ENCODE assay signal across 8 cellular contexts in genomic region chr16:30748634-30749445, GRCh38. TPM values are rescaled to one million over a fixed set of nuclear protein-coding genes. Genes with fewer than 3 reads are reported as not detected.
A peak's percentile ranks its signal among the peaks of the same experiment; 100 is the strongest.
DNase-seq lines count a peak whose midpoint lies in the region; ATAC-seq and TF ChIP-seq lines count a peak whose summit lies in the region.

No MANE protein-coding gene starts in this region.

- H3K9me3 ChIP-seq in AG04450 (ENCODE audit: control insufficient read depth, insufficient read depth, low read length) (no peaks in the 10 kb centered on the region), cardiac muscle cell (ENCODE audit: low read depth) (no peaks in the 10 kb centered on the region), parathyroid adenoma (ENCODE audit: control insufficient read depth, low read length) (no peaks in the 10 kb centered on the region)

- H3K9me3 Mint-ChIP-seq in IgD-negative memory B cell: no peaks in the 10 kb centered on the region
- no peaks in the 10 kb centered on the region for H3K9me3 Mint-ChIP-seq in activated T-helper 17 cell treated with anti-CD3 and anti-CD28 coated beads, Interleukin-2, amount 50 U/mL, for 72 hours

- peak overlapping the region; percentile 43 for H3K9ac ChIP-seq in parathyroid adenoma

- peak overlapping the region; percentile 79 for H3K4me2 ChIP-seq in parathyroid adenoma (ENCODE audit: low read length)

- POLR2A ChIA-PET in AG04450 (lab: Yijun Ruan, JAX): interaction anchor here (0.5 to 1.9 kb wide), 12 partner anchors 9 to 153 kb away, joined by 3 to 7 read pairs (median 4); partner anchors contain the start of genes CTF1 and ZNF629

- TF ChIP-seq CTCF in AG04450 (IDR thresholded peaks at IDR 0.05; ENCODE audit: low read depth, low read length) (no peak), cardiac muscle cell (IDR thresholded peaks at IDR 0.05; ENCODE audit: low read depth, low read length) (no peak), parathyroid adenoma (IDR thresholded peaks at IDR 0.05) (no peak)

- peak overlapping the region; percentile 43 for H2AFZ ChIP-seq in parathyroid adenoma

- peak overlapping the region; percentile 90 for H3K4me3 ChIP-seq in AG04450 (ENCODE audit: low read depth, low read length)
- peak overlapping the region; percentile 87 for H3K4me3 ChIP-seq in cardiac muscle cell
- peak overlapping the region; percentile 56 for H3K4me3 ChIP-seq in parathyroid adenoma (ENCODE audit: low read depth, low read length)

- H3K4me1 ChIP-seq in cardiac muscle cell (ENCODE audit: low read depth) (no peaks in the 10 kb centered on the region), parathyroid adenoma (peaks cover 2% of the 10 kb centered on the region)

- CTCF ChIA-PET in AG04450 (lab: Charles Lee): interaction anchor here (1.2 kb wide), 1 partner anchor 65 kb away, joined by 3 read pairs; no protein-coding TSS in a partner anchor

- no peak overlapping the region for H3K27ac ChIP-seq in AG04450 (ENCODE audit: low read depth, low read length)
- H3K27ac ChIP-seq in cardiac muscle cell: peak overlapping the region; percentile 81
- peak overlapping the region; percentile 60 for H3K27ac ChIP-seq in parathyroid adenoma
- H3K27ac ChIP-seq in caudate nucleus (ENCODE audit: low read depth, low read length): no peak overlapping the region

- peaks cover 25% of the 10 kb centered on the region for H3K36me3 ChIP-seq in cardiac muscle cell
- no peaks in the 10 kb centered on the region for H3K36me3 ChIP-seq in parathyroid adenoma (ENCODE audit: control insufficient read depth, insufficient read depth, low read length)

- H3K27ac Mint-ChIP-seq in IgD-negative memory B cell: peak overlapping the region in 2 of 3 donors; percentile 84 to 98
- H3K27ac Mint-ChIP-seq in activated T-helper 17 cell treated with anti-CD3 and anti-CD28 coated beads, Interleukin-2, amount 50 U/mL, for 72 hours: peak overlapping the region; percentile 91

- peak; percentile 27 for ATAC-seq in GM18498 (IDR thresholded peaks at IDR 0.05; ENCODE audit: unreplicated experiment)
- ATAC-seq in activated T-helper 17 cell treated with anti-CD3 and anti-CD28 coated beads, Interleukin-2, amount 50 U/mL, for 72 hours (replicated peaks): peak; percentile 20
- ATAC-seq in HG03159 (IDR thresholded peaks at IDR 0.05; ENCODE audit: unreplicated experiment): no peak

- H3K79me2 ChIP-seq in parathyroid adenoma: peaks cover 3% of the 10 kb centered on the region

- DNase-seq in AG04450 (ENCODE audit: low read depth, low spot score): no peak
- peak; percentile 47 to 61 for DNase-seq in cardiac muscle cell (ENCODE audit: low read depth in 1 of 2, low spot score in 1 of 2)
- DNase-seq in caudate nucleus (lab: John Stamatoyannopoulos, UW): no peak

- no peaks in the 10 kb centered on the region for H3K36me3 Mint-ChIP-seq in IgD-negative memory B cell
- peaks cover 65% of the 10 kb centered on the region for H3K36me3 Mint-ChIP-seq in activated T-helper 17 cell treated with anti-CD3 and anti-CD28 coated beads, Interleukin-2, amount 50 U/mL, for 72 hours (ENCODE audit: low read depth)

- H3K27me3 ChIP-seq in AG04450 (ENCODE audit: control insufficient read depth, insufficient read depth, low read length): no peaks in the 10 kb centered on the region
- no peaks in the 10 kb centered on the region for H3K27me3 ChIP-seq in cardiac muscle cell
- H3K27me3 ChIP-seq in parathyroid adenoma (ENCODE audit: control insufficient read depth, insufficient read depth, low read length): no peaks in the 10 kb centered on the region

- H3K4me1 Mint-ChIP-seq in IgD-negative memory B cell: peaks cover 5 to 16% (median 12%) of the 10 kb centered on the region in 3 donors
- peaks cover 12% of the 10 kb centered on the region for H3K4me1 Mint-ChIP-seq in activated T-helper 17 cell treated with anti-CD3 and anti-CD28 coated beads, Interleukin-2, amount 50 U/mL, for 72 hours

- H3K27me3 Mint-ChIP-seq in IgD-negative memory B cell: no peaks in the 10 kb centered on the region
- H3K27me3 Mint-ChIP-seq in activated T-helper 17 cell treated with anti-CD3 and anti-CD28 coated beads, Interleukin-2, amount 50 U/mL, for 72 hours: no peaks in the 10 kb centered on the region

- peak overlapping the region; percentile 87 to 97 (median 92) for H3K4me3 Mint-ChIP-seq in IgD-negative memory B cell
- peak overlapping the region; percentile 82 for H3K4me3 Mint-ChIP-seq in activated T-helper 17 cell treated with anti-CD3 and anti-CD28 coated beads, Interleukin-2, amount 50 U/mL, for 72 hours

RNA-seq across cellular contexts. Expression of gene PHKG2, which starts 0.6 kb away (rescaled TPM):
- polyA plus RNA-seq in AG04450 (2011; rRNA removed) (21.7 and 26.0 TPM in 2 replicates), IgD-negative memory B cell (36.7 TPM), cardiac muscle cell (52.1 and 57.0 TPM in 2 replicates)
- 18.6 and 28.5 TPM in 2 replicates for polyA minus RNA-seq in AG04450 (2011; rRNA and poly(A)+ RNA removed)
- total RNA-seq in activated T-helper 17 cell treated with anti-CD3 and anti-CD28 coated beads, Interleukin-2, amount 50 U/mL, for 72 hours: 10 to 100 TPM; 30.0 to 43.3 TPM
- total RNA-seq in cardiac muscle cell: 29.7 and 35.1 TPM in 2 replicates

RNA-seq across cellular contexts. Expression of gene CFAP119, which starts 13.0 kb away (rescaled TPM):
- polyA plus RNA-seq in AG04450 (2011; rRNA removed) (2.6 and 3.1 TPM in 2 replicates), IgD-negative memory B cell (0.63 TPM), cardiac muscle cell (7.4 and 16.4 TPM in 2 replicates)
- polyA minus RNA-seq in AG04450 (2011; rRNA and poly(A)+ RNA removed): 1.9 and 3.6 TPM in 2 replicates
- total RNA-seq in activated T-helper 17 cell treated with anti-CD3 and anti-CD28 coated beads, Interleukin-2, amount 50 U/mL, for 72 hours: 1 to 10 TPM; 2.9 TPM
- total RNA-seq in cardiac muscle cell: 7.1 and 9.1 TPM in 2 replicates

RNA-seq across cellular contexts. Expression of gene RNF40, which starts 13.3 kb away (rescaled TPM):
- 66.8 and 75.5 TPM in 2 replicates for polyA plus RNA-seq in AG04450 (2011; rRNA removed)
- 108 and 117 TPM in 2 replicates for polyA minus RNA-seq in AG04450 (2011; rRNA and poly(A)+ RNA removed)
- 56.0 TPM for polyA plus RNA-seq in IgD-negative memory B cell
- total RNA-seq in activated T-helper 17 cell treated with anti-CD3 and anti-CD28 coated beads, Interleukin-2, amount 50 U/mL, for 72 hours: 10 to 100 TPM; 90.7 to 95.1 TPM
- total RNA-seq in cardiac muscle cell: 91.8 and 104 TPM in 2 replicates
- polyA plus RNA-seq in cardiac muscle cell: 64.5 and 76.3 TPM in 2 replicates

RNA-seq across cellular contexts. Expression of gene ZNF629, which starts 38.2 kb away (rescaled TPM):
- polyA plus RNA-seq in AG04450 (2011; rRNA removed) (5.1 and 8.0 TPM in 2 replicates), IgD-negative memory B cell (0.30 TPM), cardiac muscle cell (20.1 and 22.2 TPM in 2 replicates)
- polyA minus RNA-seq in AG04450 (2011; rRNA and poly(A)+ RNA removed): 9.5 and 9.9 TPM in 2 replicates
- total RNA-seq in activated T-helper 17 cell treated with anti-CD3 and anti-CD28 coated beads, Interleukin-2, amount 50 U/mL, for 72 hours: under 1 TPM; 0.28 to 0.48 TPM
- 41.7 and 50.9 TPM in 2 replicates for total RNA-seq in cardiac muscle cell

RNA-seq across cellular contexts. Expression of gene SRCAP, which starts 49.9 kb away (rescaled TPM):
- polyA plus RNA-seq in AG04450 (2011; rRNA removed): 3.1 and 5.8 TPM in 2 replicates
- 12.3 and 17.1 TPM in 2 replicates for polyA minus RNA-seq in AG04450 (2011; rRNA and poly(A)+ RNA removed)
- 32.6 TPM for polyA plus RNA-seq in IgD-negative memory B cell
- total RNA-seq in activated T-helper 17 cell treated with anti-CD3 and anti-CD28 coated beads, Interleukin-2, amount 50 U/mL, for 72 hours: 10 to 100 TPM; 63.6 to 86.7 TPM
- total RNA-seq in cardiac muscle cell: 14.8 and 20.9 TPM in 2 replicates
- 38.0 and 42.9 TPM in 2 replicates for polyA plus RNA-seq in cardiac muscle cell

Comparison
In these comparisons a context has a peak if more than half of its experiments do, and no peak if none do; other contexts are left out.
1. DNase-seq: peak in cardiac muscle cell (2 of 2); none in AG04450 (single experiment) and caudate nucleus (0 of 61).
2. H3K27ac ChIP-seq: peak in cardiac muscle cell (single experiment) and parathyroid adenoma (single experiment); none in AG04450 (single experiment) and caudate nucleus (single experiment).
3. Peak in every context shown above with its lines, with median percentiles within 50 percentile points of each other: H3K4me3 ChIP-seq.